ENCODE assay signal across 12 cellular contexts in the genomic region with DNA sequence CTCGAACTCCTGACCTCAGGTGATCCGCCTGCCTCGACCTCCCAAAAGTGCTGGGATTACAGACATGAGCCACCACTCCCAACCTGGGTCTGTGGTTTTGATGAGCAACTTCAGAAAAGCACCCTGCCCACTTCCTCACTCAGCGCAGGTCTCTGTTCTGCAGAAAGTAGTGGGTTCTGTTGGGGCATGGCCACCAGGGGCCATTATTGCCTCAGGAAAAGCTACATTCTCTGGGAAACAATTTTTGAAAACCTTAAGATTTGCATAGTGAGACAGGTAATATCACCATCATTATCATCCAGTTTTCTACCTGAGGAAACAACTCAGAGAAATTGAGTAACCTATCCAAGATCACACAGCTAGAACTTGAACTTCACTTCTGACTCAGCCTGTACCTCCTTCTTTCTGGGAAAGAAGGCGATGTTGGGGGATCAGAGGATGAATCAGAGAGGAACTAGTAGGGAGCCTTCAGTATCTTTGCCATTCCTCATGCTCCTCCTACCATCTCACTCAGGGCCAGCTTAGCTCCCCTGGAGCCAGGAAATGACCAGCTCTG. TPM values are rescaled to one million over a fixed set of nuclear protein-coding genes. Genes with fewer than 3 reads are reported as not detected.
A peak's percentile ranks its signal among the peaks of the same experiment; 100 is the strongest.
DNase-seq lines count a peak whose midpoint lies in the region; ATAC-seq, FAIRE-seq and TF ChIP-seq lines count a peak whose summit lies in the region.
"Had no signal": no experiment of that assay in that cellular context is flagged by ENCODE, and none has a peak within 500 bp of the region (broad histone marks: within the 10 kb centered on the region; RNA-seq: fewer than 3 reads in every experiment).

No MANE protein-coding gene starts in this region.

- peak; percentile 83 for ATAC-seq in activated naive CD8-positive, alpha-beta T cell treated with anti-CD3 and anti-CD28 coated beads, Interleukin-2, amount 10 ng/mL, durations not matched to agents 7 days and 5 days (ENCODE audit: low read depth)
- 0 out of 3 replicates have a peak, but pooled peaks have one; percentile 20 for ATAC-seq in K562
- peak; percentile 87 for ATAC-seq in stimulated activated effector memory CD8-positive, alpha-beta T cell treated with anti-CD3 and anti-CD28 coated beads, Interleukin-12 subunit alpha, Interleukin-12 subunit beta, amount 100 ng/mL, for 72 hours
- ATAC-seq in HG03520 (IDR thresholded peaks at IDR 0.05; ENCODE audit: unreplicated experiment): no peak

- peak in 1 of 2 experiments; percentile 55; a peak in 2 of 4 replicates for TF ChIP-seq RAD21 in K562 (CRISPR knock-in tag; conservative IDR thresholded peaks at IDR 0.05 in 1 of 2, IDR thresholded peaks at IDR 0.05 in 1 of 2)

- no peak for DNase-seq in activated naive CD8-positive, alpha-beta T cell treated with anti-CD3 and anti-CD28 coated beads, Interleukin-2, amount 10 ng/mL, durations not matched to agents 7 days and 5 days
- DNase-seq in activated naive CD8-positive, alpha-beta T cell treated with anti-CD3 and anti-CD28 coated beads for 36 hours: no peak
- peak; percentile 93 for DNase-seq in NCI-H226
- DNase-seq in K562 (ENCODE audit: extremely low read depth in 1 of 4, low spot score in 3 of 4): peak in 1 of 4 experiments; percentile 25
- DNase-seq in stimulated activated effector memory CD8-positive, alpha-beta T cell treated with anti-CD3 and anti-CD28 coated beads, Interleukin-12 subunit alpha, Interleukin-12 subunit beta, amount 100 ng/mL, for 72 hours (ENCODE audit: low spot score in 2 of 2): no peak
- DNase-seq in NCI-H2081 treated with DMSO at 0.1 percent for 48 hours (lab: John Stamatoyannopoulos, UW): no peak
- no peak for DNase-seq in DMS153 (lab: John Stamatoyannopoulos, UW)
- DNase-seq: aorta, NCI-H2081 had no signal

- H3K36me3 Mint-ChIP-seq in activated naive CD8-positive, alpha-beta T cell treated with anti-CD3 and anti-CD28 coated beads, Interleukin-2, amount 10 ng/mL, durations not matched to agents 7 days and 5 days: no peaks in the 10 kb centered on the region
- H3K36me3 Mint-ChIP-seq in activated naive CD8-positive, alpha-beta T cell treated with anti-CD3 and anti-CD28 coated beads for 36 hours: no peaks in the 10 kb centered on the region
- H3K36me3 Mint-ChIP-seq in stimulated activated effector memory CD8-positive, alpha-beta T cell treated with anti-CD3 and anti-CD28 coated beads, Interleukin-12 subunit alpha, Interleukin-12 subunit beta, amount 100 ng/mL, for 72 hours: no peaks in the 10 kb centered on the region

- H3K4me1 Mint-ChIP-seq in activated naive CD8-positive, alpha-beta T cell treated with anti-CD3 and anti-CD28 coated beads, Interleukin-2, amount 10 ng/mL, durations not matched to agents 7 days and 5 days: peaks cover 16% of the 10 kb centered on the region
- peaks cover 19% of the 10 kb centered on the region for H3K4me1 Mint-ChIP-seq in activated naive CD8-positive, alpha-beta T cell treated with anti-CD3 and anti-CD28 coated beads for 36 hours
- H3K4me1 Mint-ChIP-seq in stimulated activated effector memory CD8-positive, alpha-beta T cell treated with anti-CD3 and anti-CD28 coated beads, Interleukin-12 subunit alpha, Interleukin-12 subunit beta, amount 100 ng/mL, for 72 hours: peaks cover 22% of the 10 kb centered on the region

- TF ChIP-seq POLR2A in K562 (conservative IDR thresholded peaks at IDR 0.05): no peak

- H3K27me3 Mint-ChIP-seq in activated naive CD8-positive, alpha-beta T cell treated with anti-CD3 and anti-CD28 coated beads, Interleukin-2, amount 10 ng/mL, durations not matched to agents 7 days and 5 days: peaks cover 52% of the 10 kb centered on the region
- H3K27me3 Mint-ChIP-seq in activated naive CD8-positive, alpha-beta T cell treated with anti-CD3 and anti-CD28 coated beads for 36 hours: peaks cover 41% of the 10 kb centered on the region

- H3K79me2 ChIP-seq in K562 (ENCODE audit: control insufficient read depth, insufficient read depth, low read length): no peaks in the 10 kb centered on the region

- no peak overlapping the region for H2AFZ ChIP-seq in K562 (ENCODE audit: low read depth, low read length)

- H3K27ac ChIP-seq in K562 (ENCODE audit: extremely low read depth, low read depth, low read length): no peak overlapping the region

- intact Hi-C loops in K562 (cut with micrococcal nuclease): no loop called here

- no TSS peak for BruUV-seq in K562 (replicated peaks; lab: Mats Ljungman, UMichigan)

- H3K4me3 Mint-ChIP-seq in activated naive CD8-positive, alpha-beta T cell treated with anti-CD3 and anti-CD28 coated beads, Interleukin-2, amount 10 ng/mL, durations not matched to agents 7 days and 5 days: no peak overlapping the region
- H3K4me3 Mint-ChIP-seq in activated naive CD8-positive, alpha-beta T cell treated with anti-CD3 and anti-CD28 coated beads for 36 hours: no peak overlapping the region
- H3K4me3 Mint-ChIP-seq in stimulated activated effector memory CD8-positive, alpha-beta T cell treated with anti-CD3 and anti-CD28 coated beads, Interleukin-12 subunit alpha, Interleukin-12 subunit beta, amount 100 ng/mL, for 72 hours: peak overlapping the region; percentile 6

- TF ChIP-seq EP300 in K562 (IDR thresholded peaks at IDR 0.05; ENCODE audit: low read length): no peak

- H3K9me3 ChIP-seq in K562 (replicated peaks; ENCODE audit: control insufficient read depth, insufficient read depth, low read depth, low read length): no peaks in the 10 kb centered on the region

- no peaks in the 10 kb centered on the region for H4K20me1 ChIP-seq in K562 (replicated peaks; ENCODE audit: control insufficient read depth, insufficient read depth, low read length)

- FAIRE-seq in K562 (lab: Jason Lieb, UNC): no peak
- FAIRE-seq: GM19239 had no signal

- CTCF ChIA-PET in K562 (lab: Yijun Ruan, JAX; ENCODE audit: low intra/inter-chr PET ratio): interaction anchor here (1.4 kb wide), 1 partner anchor 42 kb away, joined by 9 read pairs; no protein-coding TSS in a partner anchor

- H3K4me1 ChIP-seq in K562 (replicated peaks in 1 of 2; ENCODE audit: control insufficient read depth in 2 of 2, insufficient read depth in 2 of 2, low read length in 2 of 2): peaks cover 4 to 7% of the 10 kb centered on the region in 2 experiments; a peak in 3 of 5 replicates

- H3K9ac ChIP-seq in K562 (ENCODE audit: insufficient read depth in 1 of 2, low read depth in 2 of 2, low read length in 2 of 2): no peak overlapping the region

- H3K4me3 ChIP-seq in K562: no peak overlapping the region

- in situ Hi-C loops in K562 (cut with MboI): no loop called here

- H3K27ac Mint-ChIP-seq in activated naive CD8-positive, alpha-beta T cell treated with anti-CD3 and anti-CD28 coated beads, Interleukin-2, amount 10 ng/mL, durations not matched to agents 7 days and 5 days: no peak overlapping the region
- no peak overlapping the region for H3K27ac Mint-ChIP-seq in activated naive CD8-positive, alpha-beta T cell treated with anti-CD3 and anti-CD28 coated beads for 36 hours
- peak overlapping the region; percentile 20 for H3K27ac Mint-ChIP-seq in stimulated activated effector memory CD8-positive, alpha-beta T cell treated with anti-CD3 and anti-CD28 coated beads, Interleukin-12 subunit alpha, Interleukin-12 subunit beta, amount 100 ng/mL, for 72 hours

- H3K36me3 ChIP-seq in K562 (ENCODE audit: control insufficient read depth, insufficient read depth, low read length): no peaks in the 10 kb centered on the region

- H3K4me2 ChIP-seq in K562 (ENCODE audit: insufficient read depth, low read length): no peak overlapping the region

- H3K9me1 ChIP-seq in K562 (ENCODE audit: control insufficient read depth, insufficient read depth, low read length): no peaks in the 10 kb centered on the region

- peaks cover 6 to 9% of the 10 kb centered on the region in 2 experiments; a peak in 4 of 5 replicates for H3K27me3 ChIP-seq in K562 (ENCODE audit: control insufficient read depth in 2 of 2, insufficient read depth in 2 of 2, low read length in 2 of 2)

- POLR2A ChIA-PET in activated naive CD8-positive, alpha-beta T cell treated with anti-CD3 and anti-CD28 coated beads, Interleukin-2, amount 10 ng/mL, durations not matched to agents 7 days and 5 days (lab: Charles Lee): interaction anchor here (0.7 to 1.8 kb wide), 5 partner anchors 22 to 68 kb away, joined by 4 to 7 read pairs (median 5); partner anchors contain the start of genes ISG20L2, METTL25B and MRPL24
- POLR2A ChIA-PET in K562 (lab: Yijun Ruan, JAX): interaction anchor here (0.5 to 1.3 kb wide), 4 partner anchors 9 to 41 kb away, joined by 3 to 9 read pairs (median 4); no protein-coding TSS in a partner anchor

- no peaks in the 10 kb centered on the region for H3K9me3 Mint-ChIP-seq in activated naive CD8-positive, alpha-beta T cell treated with anti-CD3 and anti-CD28 coated beads, Interleukin-2, amount 10 ng/mL, durations not matched to agents 7 days and 5 days
- H3K9me3 Mint-ChIP-seq in activated naive CD8-positive, alpha-beta T cell treated with anti-CD3 and anti-CD28 coated beads for 36 hours: no peaks in the 10 kb centered on the region
- H3K9me3 Mint-ChIP-seq in stimulated activated effector memory CD8-positive, alpha-beta T cell treated with anti-CD3 and anti-CD28 coated beads, Interleukin-12 subunit alpha, Interleukin-12 subunit beta, amount 100 ng/mL, for 72 hours: no peaks in the 10 kb centered on the region

- WGBS in K562 (ENCODE audit: insufficient coverage, low coverage, missing lambda C conversion rate): 8% methylated on average over 5 of the region's 5 CpGs

- peak; percentile 24 to 51 (median 43); a peak in 4 of 6 replicates for TF ChIP-seq CTCF in K562 (IDR thresholded peaks at IDR 0.05 in 2 of 3, conservative IDR thresholded peaks at IDR 0.05 in 1 of 3; ENCODE audit: insufficient read depth in 2 of 3, low read depth in 1 of 3, low read length in 3 of 3)

RNA-seq across cellular contexts. Expression of gene NES, which starts 7.1 kb away (rescaled TPM):
- total RNA-seq in activated naive CD8-positive, alpha-beta T cell treated with anti-CD3 and anti-CD28 coated beads, Interleukin-2, amount 10 ng/mL, durations not matched to agents 7 days and 5 days: not detected
- total RNA-seq in activated naive CD8-positive, alpha-beta T cell treated with anti-CD3 and anti-CD28 coated beads for 36 hours: under 1 TPM in 1 of 2 experiments, not detected in 1; 0.04 TPM
- 1.5 and 2.0 TPM in 2 replicates for total RNA-seq in K562 (2011; cell fraction: chromatin; rRNA removed; ENCODE audit: low replicate concordance)
- total RNA-seq in K562 (2011; cell fraction: nucleolus; rRNA removed): 1.7 TPM in 2 replicates
- total RNA-seq in K562 (2011; cell fraction: nucleoplasm; rRNA removed): 1.8 and 3.1 TPM in 2 replicates
- 5.8 and 6.6 TPM in 2 replicates for total RNA-seq in K562 (2014; rRNA removed)
- total RNA-seq in K562 (2014; rRNA removed; fragmentation: Illumina TruSeq; extraction: Trizol): 3.3 and 4.1 TPM in 2 replicates
- 4.8 and 4.9 TPM in 2 replicates for total RNA-seq in K562 (2015; rRNA removed; fragmentation: Illumina TruSeq; extraction: Trizol)
- total RNA-seq in K562 (2021): 5.5 and 8.6 TPM in 2 replicates
- 2.7 TPM in 2 replicates for polyA plus RNA-seq in K562 (2011; rRNA removed)
- polyA plus RNA-seq in K562 (2011; cell fraction: cytosol; rRNA removed): 1.5 and 2.5 TPM in 2 replicates
- polyA plus RNA-seq in K562 (2011; cell fraction: nucleus; rRNA removed): 3.2 and 5.5 TPM in 2 replicates
- polyA plus RNA-seq in K562 (2012): 6.5 and 7.0 TPM in 2 replicates
- 5.4 and 6.3 TPM in 2 replicates for polyA plus RNA-seq in K562 (2014; fragmentation: Illumina TruSeq; extraction: Trizol)
- under 1 TPM; 0.10 to 0.13 TPM for polyA plus RNA-seq in K562 (2014; fragmentation: Nextera tagmentation; extraction: Ambion mirVana)
- 2.5 and 4.2 TPM in 2 replicates for polyA plus RNA-seq in K562 (2014; rRNA removed)
- 2.3 and 2.4 TPM in 2 replicates for polyA minus RNA-seq in K562 (2011; rRNA and poly(A)+ RNA removed)
- polyA minus RNA-seq in K562 (2011; cell fraction: cytosol; rRNA and poly(A)+ RNA removed): 3.8 and 5.4 TPM in 2 replicates
- 1.2 and 1.4 TPM in 2 replicates for polyA minus RNA-seq in K562 (2011; cell fraction: nucleus; rRNA and poly(A)+ RNA removed)

RNA-seq across cellular contexts. Expression of gene CRABP2, which starts 21.1 kb away (rescaled TPM):
- under 1 TPM; 0.68 to 0.80 TPM for total RNA-seq in activated naive CD8-positive, alpha-beta T cell treated with anti-CD3 and anti-CD28 coated beads, Interleukin-2, amount 10 ng/mL, durations not matched to agents 7 days and 5 days
- total RNA-seq in activated naive CD8-positive, alpha-beta T cell treated with anti-CD3 and anti-CD28 coated beads for 36 hours: 1 to 10 TPM; 1.2 to 1.6 TPM
- 0.86 TPM in 1 of 2 replicates, not detected in the other for total RNA-seq in K562 (2011; cell fraction: chromatin; rRNA removed; ENCODE audit: low replicate concordance)
- total RNA-seq in K562 (2011; cell fraction: nucleolus; rRNA removed): 0.39 and 1.0 TPM in 2 replicates
- total RNA-seq in K562 (2011; cell fraction: nucleoplasm; rRNA removed): 0.44 TPM in 1 of 2 replicates, not detected in the other
- 0.86 and 1.2 TPM in 2 replicates for total RNA-seq in K562 (2014; rRNA removed)
- total RNA-seq in K562 (2014; rRNA removed; fragmentation: Illumina TruSeq; extraction: Trizol): 0.32 and 0.36 TPM in 2 replicates
- total RNA-seq in K562 (2015; rRNA removed; fragmentation: Illumina TruSeq; extraction: Trizol): 0.72 and 1.3 TPM in 2 replicates
- 1.5 and 1.6 TPM in 2 replicates for total RNA-seq in K562 (2021)
- 0.50 and 1.5 TPM in 2 replicates for polyA plus RNA-seq in K562 (2011; rRNA removed)
- 0.58 and 1.3 TPM in 2 replicates for polyA plus RNA-seq in K562 (2011; cell fraction: cytosol; rRNA removed)
- polyA plus RNA-seq in K562 (2011; cell fraction: nucleus; rRNA removed): 1.8 and 2.6 TPM in 2 replicates
- 2.6 and 2.9 TPM in 2 replicates for polyA plus RNA-seq in K562 (2012)
- 1.9 and 2.5 TPM in 2 replicates for polyA plus RNA-seq in K562 (2014; fragmentation: Illumina TruSeq; extraction: Trizol)
- polyA plus RNA-seq in K562 (2014; fragmentation: Nextera tagmentation; extraction: Ambion mirVana): under 1 TPM; 0.30 to 0.52 TPM
- 0.82 and 1.2 TPM in 2 replicates for polyA plus RNA-seq in K562 (2014; rRNA removed)
- 0.28 and 0.72 TPM in 2 replicates for polyA minus RNA-seq in K562 (2011; rRNA and poly(A)+ RNA removed)
- polyA minus RNA-seq in K562 (2011; cell fraction: cytosol; rRNA and poly(A)+ RNA removed): not detected in 2 replicates
- not detected in 2 replicates for polyA minus RNA-seq in K562 (2011; cell fraction: nucleus; rRNA and poly(A)+ RNA removed)

RNA-seq across cellular contexts. Expression of gene BCAN, which starts 42.4 kb away (rescaled TPM):
- not detected for total RNA-seq in activated naive CD8-positive, alpha-beta T cell treated with anti-CD3 and anti-CD28 coated beads, Interleukin-2, amount 10 ng/mL, durations not matched to agents 7 days and 5 days
- total RNA-seq in activated naive CD8-positive, alpha-beta T cell treated with anti-CD3 and anti-CD28 coated beads for 36 hours: not detected
- total RNA-seq in K562 (2011; cell fraction: chromatin; rRNA removed; ENCODE audit: low replicate concordance): 0.12 TPM in 1 of 2 replicates, not detected in the other
- total RNA-seq in K562 (2011; cell fraction: nucleolus; rRNA removed): 0.17 and 0.26 TPM in 2 replicates
- not detected in 2 replicates for total RNA-seq in K562 (2011; cell fraction: nucleoplasm; rRNA removed)
- total RNA-seq in K562 (2014; rRNA removed) (0.12 TPM in 1 of 2 replicates, not detected in the other), K562 (2014; rRNA removed; fragmentation: Illumina TruSeq; extraction: Trizol) (not detected in 2 replicates), K562 (2015; rRNA removed; fragmentation: Illumina TruSeq; extraction: Trizol) (0.08 TPM in 1 of 2 replicates, not detected in the other), K562 (2021) (0.22 TPM in 1 of 2 replicates, not detected in the other)
- polyA plus RNA-seq in K562 (2011; rRNA removed) (0.06 and 0.09 TPM in 2 replicates), K562 (2014; fragmentation: Illumina TruSeq; extraction: Trizol) (0.19 and 0.33 TPM in 2 replicates), K562 (2014; fragmentation: Nextera tagmentation; extraction: Ambion mirVana) (under 1 TPM in 1 of 2 experiments, not detected in 1; 0.04 TPM), K562 (2014; rRNA removed) (0.22 and 0.23 TPM in 2 replicates)
- polyA plus RNA-seq in K562 (2011; cell fraction: cytosol; rRNA removed): 0.04 and 0.25 TPM in 2 replicates
- polyA plus RNA-seq in K562 (2011; cell fraction: nucleus; rRNA removed): 0.06 and 0.21 TPM in 2 replicates
- 0.35 and 0.52 TPM in 2 replicates for polyA plus RNA-seq in K562 (2012)
- not detected in 2 replicates for polyA minus RNA-seq in K562 (2011; rRNA and poly(A)+ RNA removed)
- not detected in 2 replicates for polyA minus RNA-seq in K562 (2011; cell fraction: cytosol; rRNA and poly(A)+ RNA removed)
- not detected in 2 replicates for polyA minus RNA-seq in K562 (2011; cell fraction: nucleus; rRNA and poly(A)+ RNA removed)
- total RNA-seq: pulmonary artery endothelial cell had no signal

RNA-seq across cellular contexts. Expression of gene METTL25B, which starts 44.0 kb away (rescaled TPM):
- total RNA-seq in activated naive CD8-positive, alpha-beta T cell treated with anti-CD3 and anti-CD28 coated beads, Interleukin-2, amount 10 ng/mL, durations not matched to agents 7 days and 5 days: 10 to 100 TPM; 34.6 to 35.1 TPM
- 10 to 100 TPM; 24.4 to 24.9 TPM for total RNA-seq in activated naive CD8-positive, alpha-beta T cell treated with anti-CD3 and anti-CD28 coated beads for 36 hours
- total RNA-seq in K562 (2011; cell fraction: chromatin; rRNA removed; ENCODE audit: low replicate concordance): 50.1 and 117 TPM in 2 replicates
- total RNA-seq in K562 (2011; cell fraction: nucleolus; rRNA removed): 103 and 114 TPM in 2 replicates
- total RNA-seq in K562 (2011; cell fraction: nucleoplasm; rRNA removed): 74.6 and 83.1 TPM in 2 replicates
- total RNA-seq in K562 (2014; rRNA removed): 33.1 and 39.1 TPM in 2 replicates
- total RNA-seq in K562 (2014; rRNA removed; fragmentation: Illumina TruSeq; extraction: Trizol): 17.8 and 26.3 TPM in 2 replicates
- total RNA-seq in K562 (2015; rRNA removed; fragmentation: Illumina TruSeq; extraction: Trizol): 27.0 and 30.3 TPM in 2 replicates
- total RNA-seq in K562 (2021): 46.3 and 48.3 TPM in 2 replicates
- 37.1 and 46.1 TPM in 2 replicates for polyA plus RNA-seq in K562 (2011; rRNA removed)
- 44.7 and 53.0 TPM in 2 replicates for polyA plus RNA-seq in K562 (2011; cell fraction: cytosol; rRNA removed)
- 79.3 and 98.8 TPM in 2 replicates for polyA plus RNA-seq in K562 (2011; cell fraction: nucleus; rRNA removed)
- 34.9 and 66.4 TPM in 2 replicates for polyA plus RNA-seq in K562 (2012)
- polyA plus RNA-seq in K562 (2014; fragmentation: Illumina TruSeq; extraction: Trizol): 33.9 and 37.7 TPM in 2 replicates
- polyA plus RNA-seq in K562 (2014; fragmentation: Nextera tagmentation; extraction: Ambion mirVana): 10 to 100 TPM in 1 of 2 experiments, 1 to 10 TPM in 1; 7.7 to 13.2 TPM
- 41.8 and 57.4 TPM in 2 replicates for polyA plus RNA-seq in K562 (2014; rRNA removed)
- 17.4 and 21.8 TPM in 2 replicates for polyA minus RNA-seq in K562 (2011; rRNA and poly(A)+ RNA removed)
- 20.6 and 27.1 TPM in 2 replicates for polyA minus RNA-seq in K562 (2011; cell fraction: cytosol; rRNA and poly(A)+ RNA removed)
- 25.0 and 34.1 TPM in 2 replicates for polyA minus RNA-seq in K562 (2011; cell fraction: nucleus; rRNA and poly(A)+ RNA removed)

RNA-seq across cellular contexts. Expression of gene ISG20L2, which starts 44.3 kb away (rescaled TPM):
- total RNA-seq in activated naive CD8-positive, alpha-beta T cell treated with anti-CD3 and anti-CD28 coated beads, Interleukin-2, amount 10 ng/mL, durations not matched to agents 7 days and 5 days: 10 to 100 TPM; 44.1 to 47.1 TPM
- 10 to 100 TPM; 74.9 to 77.4 TPM for total RNA-seq in activated naive CD8-positive, alpha-beta T cell treated with anti-CD3 and anti-CD28 coated beads for 36 hours
- total RNA-seq in K562 (2011; cell fraction: chromatin; rRNA removed; ENCODE audit: low replicate concordance): 62.5 and 90.4 TPM in 2 replicates
- 49.1 and 64.9 TPM in 2 replicates for total RNA-seq in K562 (2011; cell fraction: nucleolus; rRNA removed)
- 55.7 and 64.4 TPM in 2 replicates for total RNA-seq in K562 (2011; cell fraction: nucleoplasm; rRNA removed)
- total RNA-seq in K562 (2014; rRNA removed): 34.3 and 40.7 TPM in 2 replicates
- total RNA-seq in K562 (2014; rRNA removed; fragmentation: Illumina TruSeq; extraction: Trizol): 57.7 and 59.6 TPM in 2 replicates
- 52.6 and 53.3 TPM in 2 replicates for total RNA-seq in K562 (2015; rRNA removed; fragmentation: Illumina TruSeq; extraction: Trizol)
- 46.3 and 50.3 TPM in 2 replicates for total RNA-seq in K562 (2021)
- polyA plus RNA-seq in K562 (2011; rRNA removed): 59.5 and 63.8 TPM in 2 replicates
- 60.2 and 77.5 TPM in 2 replicates for polyA plus RNA-seq in K562 (2011; cell fraction: cytosol; rRNA removed)
- 23.1 and 28.0 TPM in 2 replicates for polyA plus RNA-seq in K562 (2011; cell fraction: nucleus; rRNA removed)
- polyA plus RNA-seq in K562 (2012): 45.7 and 45.9 TPM in 2 replicates
- polyA plus RNA-seq in K562 (2014; fragmentation: Illumina TruSeq; extraction: Trizol): 100 and 130 TPM in 2 replicates
- 10 to 100 TPM; 21.3 to 50.3 TPM for polyA plus RNA-seq in K562 (2014; fragmentation: Nextera tagmentation; extraction: Ambion mirVana)
- polyA plus RNA-seq in K562 (2014; rRNA removed): 41.5 and 50.9 TPM in 2 replicates
- polyA minus RNA-seq in K562 (2011; rRNA and poly(A)+ RNA removed): 52.8 and 62.8 TPM in 2 replicates
- 23.6 and 28.9 TPM in 2 replicates for polyA minus RNA-seq in K562 (2011; cell fraction: cytosol; rRNA and poly(A)+ RNA removed)
- 21.1 and 35.4 TPM in 2 replicates for polyA minus RNA-seq in K562 (2011; cell fraction: nucleus; rRNA and poly(A)+ RNA removed)
